Comparison of ENCODE assay signal across 2 cellular contexts in the genomic region with DNA sequence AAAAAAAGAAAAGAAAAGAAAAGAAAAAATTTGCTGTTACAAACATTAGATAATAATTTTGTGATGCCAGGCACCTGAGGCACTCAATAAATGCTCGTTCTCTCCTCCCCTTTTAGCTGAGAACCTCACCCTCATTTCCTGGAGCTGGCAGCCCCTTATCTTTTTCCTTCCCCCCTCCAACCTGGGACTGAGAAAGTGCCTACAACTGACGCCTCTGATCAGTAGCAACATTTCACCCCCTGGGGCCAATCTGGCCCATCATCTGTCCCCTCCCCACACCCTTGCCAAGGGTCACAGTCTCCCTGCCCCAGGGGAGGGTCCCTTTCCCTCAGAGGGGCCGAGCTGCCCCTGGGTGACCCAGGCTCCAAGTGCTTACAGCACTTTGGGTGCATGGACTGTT.
TF ChIP-seq lines count a peak whose summit lies in the region.

No MANE protein-coding gene starts in this region.

TF ChIP-seq in K562, 482 proteins besides CTCF, POLR2A, EP300 and RAD21:
- peak; percentile 18; the same call in 1 of the 2 replicates for TF ChIP-seq NCOR1 (IDR thresholded peaks at IDR 0.05)
- TF ChIP-seq DPF2 (IDR thresholded peaks at IDR 0.05), result peak; percentile 35; the same call in 1 of the 2 replicates
- peak; percentile 28; the same call in 1 of the 2 replicates for TF ChIP-seq CBFA2T2 (conservative IDR thresholded peaks at IDR 0.05)
- TF ChIP-seq, protein P1, sequence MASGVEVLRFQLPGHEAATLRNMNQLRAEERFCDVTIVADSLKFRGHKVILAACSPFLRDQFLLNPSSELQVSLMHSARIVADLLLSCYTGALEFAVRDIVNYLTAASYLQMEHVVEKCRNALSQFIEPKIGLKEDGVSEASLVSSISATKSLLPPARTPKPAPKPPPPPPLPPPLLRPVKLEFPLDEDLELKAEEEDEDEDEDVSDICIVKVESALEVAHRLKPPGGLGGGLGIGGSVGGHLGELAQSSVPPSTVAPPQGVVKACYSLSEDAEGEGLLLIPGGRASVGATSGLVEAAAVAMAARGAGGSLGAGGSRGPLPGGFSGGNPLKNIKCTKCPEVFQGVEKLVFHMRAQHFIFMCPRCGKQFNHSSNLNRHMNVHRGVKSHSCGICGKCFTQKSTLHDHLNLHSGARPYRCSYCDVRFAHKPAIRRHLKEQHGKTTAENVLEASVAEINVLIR (CRISPR knock-in tag; IDR thresholded peaks at IDR 0.05), result no peak
- no peak for TF ChIP-seq NR1H2 (CRISPR knock-in tag; IDR thresholded peaks at IDR 0.05)
- TF ChIP-seq CBFA2T3 (IDR thresholded peaks at IDR 0.05), result peak; percentile 64
- TF ChIP-seq ZBTB7A (IDR thresholded peaks at IDR 0.05; ENCODE audit: borderline replicate concordance, control insufficient read depth, low read depth, low read length), result peak; percentile 38; the same call in 1 of the 2 replicates
- TF ChIP-seq, protein P2, sequence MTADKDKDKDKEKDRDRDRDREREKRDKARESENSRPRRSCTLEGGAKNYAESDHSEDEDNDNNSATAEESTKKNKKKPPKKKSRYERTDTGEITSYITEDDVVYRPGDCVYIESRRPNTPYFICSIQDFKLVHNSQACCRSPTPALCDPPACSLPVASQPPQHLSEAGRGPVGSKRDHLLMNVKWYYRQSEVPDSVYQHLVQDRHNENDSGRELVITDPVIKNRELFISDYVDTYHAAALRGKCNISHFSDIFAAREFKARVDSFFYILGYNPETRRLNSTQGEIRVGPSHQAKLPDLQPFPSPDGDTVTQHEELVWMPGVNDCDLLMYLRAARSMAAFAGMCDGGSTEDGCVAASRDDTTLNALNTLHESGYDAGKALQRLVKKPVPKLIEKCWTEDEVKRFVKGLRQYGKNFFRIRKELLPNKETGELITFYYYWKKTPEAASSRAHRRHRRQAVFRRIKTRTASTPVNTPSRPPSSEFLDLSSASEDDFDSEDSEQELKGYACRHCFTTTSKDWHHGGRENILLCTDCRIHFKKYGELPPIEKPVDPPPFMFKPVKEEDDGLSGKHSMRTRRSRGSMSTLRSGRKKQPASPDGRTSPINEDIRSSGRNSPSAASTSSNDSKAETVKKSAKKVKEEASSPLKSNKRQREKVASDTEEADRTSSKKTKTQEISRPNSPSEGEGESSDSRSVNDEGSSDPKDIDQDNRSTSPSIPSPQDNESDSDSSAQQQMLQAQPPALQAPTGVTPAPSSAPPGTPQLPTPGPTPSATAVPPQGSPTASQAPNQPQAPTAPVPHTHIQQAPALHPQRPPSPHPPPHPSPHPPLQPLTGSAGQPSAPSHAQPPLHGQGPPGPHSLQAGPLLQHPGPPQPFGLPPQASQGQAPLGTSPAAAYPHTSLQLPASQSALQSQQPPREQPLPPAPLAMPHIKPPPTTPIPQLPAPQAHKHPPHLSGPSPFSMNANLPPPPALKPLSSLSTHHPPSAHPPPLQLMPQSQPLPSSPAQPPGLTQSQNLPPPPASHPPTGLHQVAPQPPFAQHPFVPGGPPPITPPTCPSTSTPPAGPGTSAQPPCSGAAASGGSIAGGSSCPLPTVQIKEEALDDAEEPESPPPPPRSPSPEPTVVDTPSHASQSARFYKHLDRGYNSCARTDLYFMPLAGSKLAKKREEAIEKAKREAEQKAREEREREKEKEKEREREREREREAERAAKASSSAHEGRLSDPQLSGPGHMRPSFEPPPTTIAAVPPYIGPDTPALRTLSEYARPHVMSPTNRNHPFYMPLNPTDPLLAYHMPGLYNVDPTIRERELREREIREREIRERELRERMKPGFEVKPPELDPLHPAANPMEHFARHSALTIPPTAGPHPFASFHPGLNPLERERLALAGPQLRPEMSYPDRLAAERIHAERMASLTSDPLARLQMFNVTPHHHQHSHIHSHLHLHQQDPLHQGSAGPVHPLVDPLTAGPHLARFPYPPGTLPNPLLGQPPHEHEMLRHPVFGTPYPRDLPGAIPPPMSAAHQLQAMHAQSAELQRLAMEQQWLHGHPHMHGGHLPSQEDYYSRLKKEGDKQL (CRISPR knock-in tag; IDR thresholded peaks at IDR 0.05; ENCODE audit: borderline replicate concordance), result no peak
- peak; percentile 27; the same call in 1 of the 2 replicates for TF ChIP-seq ARID1B (IDR thresholded peaks at IDR 0.05)
- TF ChIP-seq, protein P3, sequence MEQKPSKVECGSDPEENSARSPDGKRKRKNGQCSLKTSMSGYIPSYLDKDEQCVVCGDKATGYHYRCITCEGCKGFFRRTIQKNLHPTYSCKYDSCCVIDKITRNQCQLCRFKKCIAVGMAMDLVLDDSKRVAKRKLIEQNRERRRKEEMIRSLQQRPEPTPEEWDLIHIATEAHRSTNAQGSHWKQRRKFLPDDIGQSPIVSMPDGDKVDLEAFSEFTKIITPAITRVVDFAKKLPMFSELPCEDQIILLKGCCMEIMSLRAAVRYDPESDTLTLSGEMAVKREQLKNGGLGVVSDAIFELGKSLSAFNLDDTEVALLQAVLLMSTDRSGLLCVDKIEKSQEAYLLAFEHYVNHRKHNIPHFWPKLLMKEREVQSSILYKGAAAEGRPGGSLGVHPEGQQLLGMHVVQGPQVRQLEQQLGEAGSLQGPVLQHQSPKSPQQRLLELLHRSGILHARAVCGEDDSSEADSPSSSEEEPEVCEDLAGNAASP (IDR thresholded peaks at IDR 0.05), result no peak

TF ChIP-seq in HEK293T, 16 proteins besides CTCF, POLR2A, EP300 and RAD21:
- no peak for TF ChIP-seq SP1 (IDR thresholded peaks at IDR 0.05)
- TF ChIP-seq ELF4 (IDR thresholded peaks at IDR 0.05), result no peak
- no peak for TF ChIP-seq HDGF (IDR thresholded peaks at IDR 0.05; ENCODE audit: borderline replicate concordance)
- TF ChIP-seq TARDBP (IDR thresholded peaks at IDR 0.05), result no peak
- no peak for TF ChIP-seq FOXM1 (IDR thresholded peaks at IDR 0.05; ENCODE audit: borderline replicate concordance)
- no peak for TF ChIP-seq NFRKB (IDR thresholded peaks at IDR 0.05)
- TF ChIP-seq L3MBTL2 (conservative IDR thresholded peaks at IDR 0.05), result no peak
- no peak for TF ChIP-seq CTBP1 (IDR thresholded peaks at IDR 0.05; ENCODE audit: borderline replicate concordance)
- TF ChIP-seq, protein P4, sequence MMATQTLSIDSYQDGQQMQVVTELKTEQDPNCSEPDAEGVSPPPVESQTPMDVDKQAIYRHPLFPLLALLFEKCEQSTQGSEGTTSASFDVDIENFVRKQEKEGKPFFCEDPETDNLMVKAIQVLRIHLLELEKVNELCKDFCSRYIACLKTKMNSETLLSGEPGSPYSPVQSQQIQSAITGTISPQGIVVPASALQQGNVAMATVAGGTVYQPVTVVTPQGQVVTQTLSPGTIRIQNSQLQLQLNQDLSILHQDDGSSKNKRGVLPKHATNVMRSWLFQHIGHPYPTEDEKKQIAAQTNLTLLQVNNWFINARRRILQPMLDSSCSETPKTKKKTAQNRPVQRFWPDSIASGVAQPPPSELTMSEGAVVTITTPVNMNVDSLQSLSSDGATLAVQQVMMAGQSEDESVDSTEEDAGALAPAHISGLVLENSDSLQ (IDR thresholded peaks at IDR 0.05), result no peak
- TF ChIP-seq FOXK2 (IDR thresholded peaks at IDR 0.05), result no peak
- TF ChIP-seq FOXA1 (IDR thresholded peaks at IDR 0.05), result no peak
- TF ChIP-seq SUZ12 (IDR thresholded peaks at IDR 0.05), result no peak
- no peak for TF ChIP-seq BHLHE40 (IDR thresholded peaks at IDR 0.05; ENCODE audit: borderline replicate concordance)
- no peak for TF ChIP-seq ZNF384 (IDR thresholded peaks at IDR 0.05)
- TF ChIP-seq LEF1 (IDR thresholded peaks at IDR 0.05; ENCODE audit: borderline replicate concordance), result no peak
- TF ChIP-seq ARNT (IDR thresholded peaks at IDR 0.05), result no peak
